1 cellular context compared by ENCODE assay signal in the genomic region with DNA sequence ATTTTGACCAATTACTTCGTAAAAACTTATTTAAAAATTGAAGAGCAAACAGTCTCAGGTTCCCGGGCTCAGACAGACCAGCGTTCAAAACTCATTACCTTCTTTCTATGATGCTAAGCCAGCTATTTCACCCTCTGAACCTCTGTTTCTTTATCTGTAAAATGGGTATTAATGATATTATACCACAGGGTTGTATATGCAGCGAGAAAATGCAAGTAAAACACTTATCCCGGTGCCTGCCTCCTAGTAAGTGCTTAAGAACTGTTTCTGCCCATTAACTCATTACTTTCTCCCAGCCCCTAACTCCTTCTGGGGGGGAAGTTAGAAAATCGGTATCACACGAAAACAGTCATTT.
TF ChIP-seq lines count a peak whose summit lies in the region.

No MANE protein-coding gene starts in this region.

TF ChIP-seq in HEK293, 187 proteins besides CTCF, POLR2A, EP300 and RAD21 (continued from another document and continues in another):
- TF ChIP-seq, protein P1, sequence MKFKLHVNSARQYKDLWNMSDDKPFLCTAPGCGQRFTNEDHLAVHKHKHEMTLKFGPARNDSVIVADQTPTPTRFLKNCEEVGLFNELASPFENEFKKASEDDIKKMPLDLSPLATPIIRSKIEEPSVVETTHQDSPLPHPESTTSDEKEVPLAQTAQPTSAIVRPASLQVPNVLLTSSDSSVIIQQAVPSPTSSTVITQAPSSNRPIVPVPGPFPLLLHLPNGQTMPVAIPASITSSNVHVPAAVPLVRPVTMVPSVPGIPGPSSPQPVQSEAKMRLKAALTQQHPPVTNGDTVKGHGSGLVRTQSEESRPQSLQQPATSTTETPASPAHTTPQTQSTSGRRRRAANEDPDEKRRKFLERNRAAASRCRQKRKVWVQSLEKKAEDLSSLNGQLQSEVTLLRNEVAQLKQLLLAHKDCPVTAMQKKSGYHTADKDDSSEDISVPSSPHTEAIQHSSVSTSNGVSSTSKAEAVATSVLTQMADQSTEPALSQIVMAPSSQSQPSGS (tag by site-specific recombination; IDR thresholded peaks at IDR 0.05; ENCODE audit: low read depth), result no peak
- TF ChIP-seq ZFP3 (tag by site-specific recombination; IDR thresholded peaks at IDR 0.05; ENCODE audit: low read depth), result no peak
- TF ChIP-seq ZNF366 (tag by site-specific recombination; conservative IDR thresholded peaks at IDR 0.05), result no peak
- peak; percentile 53; the same call in 1 of the 2 replicates for TF ChIP-seq ZNF768 (tag by site-specific recombination; IDR thresholded peaks at IDR 0.05)
- TF ChIP-seq ZFP69B (tag by site-specific recombination; IDR thresholded peaks at IDR 0.05), result peak; percentile 100
- TF ChIP-seq GFI1B (tag by site-specific recombination; IDR thresholded peaks at IDR 0.05), result 0 out of 2 replicates have a peak, but pooled peaks have one; percentile 14
- TF ChIP-seq, protein P2, sequence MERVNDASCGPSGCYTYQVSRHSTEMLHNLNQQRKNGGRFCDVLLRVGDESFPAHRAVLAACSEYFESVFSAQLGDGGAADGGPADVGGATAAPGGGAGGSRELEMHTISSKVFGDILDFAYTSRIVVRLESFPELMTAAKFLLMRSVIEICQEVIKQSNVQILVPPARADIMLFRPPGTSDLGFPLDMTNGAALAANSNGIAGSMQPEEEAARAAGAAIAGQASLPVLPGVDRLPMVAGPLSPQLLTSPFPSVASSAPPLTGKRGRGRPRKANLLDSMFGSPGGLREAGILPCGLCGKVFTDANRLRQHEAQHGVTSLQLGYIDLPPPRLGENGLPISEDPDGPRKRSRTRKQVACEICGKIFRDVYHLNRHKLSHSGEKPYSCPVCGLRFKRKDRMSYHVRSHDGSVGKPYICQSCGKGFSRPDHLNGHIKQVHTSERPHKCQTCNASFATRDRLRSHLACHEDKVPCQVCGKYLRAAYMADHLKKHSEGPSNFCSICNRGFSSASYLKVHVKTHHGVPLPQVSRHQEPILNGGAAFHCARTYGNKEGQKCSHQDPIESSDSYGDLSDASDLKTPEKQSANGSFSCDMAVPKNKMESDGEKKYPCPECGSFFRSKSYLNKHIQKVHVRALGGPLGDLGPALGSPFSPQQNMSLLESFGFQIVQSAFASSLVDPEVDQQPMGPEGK (tag by site-specific recombination; IDR thresholded peaks at IDR 0.05), result no peak
- TF ChIP-seq KLF1 (tag by site-specific recombination; IDR thresholded peaks at IDR 0.05), result no peak
- no peak for TF ChIP-seq ZNF138 (tag by site-specific recombination; IDR thresholded peaks at IDR 0.05; ENCODE audit: borderline replicate concordance)
- no peak for TF ChIP-seq ZNF501 (tag by site-specific recombination; IDR thresholded peaks at IDR 0.05)
- peak; percentile 37 for TF ChIP-seq SETDB1 (IDR thresholded peaks at IDR 0.05; ENCODE audit: insufficient read length, low read length)
- TF ChIP-seq YY1 (tag by site-specific recombination; IDR thresholded peaks at IDR 0.05), result 0 out of 2 replicates have a peak, but pooled peaks have one; percentile 12
- TF ChIP-seq ZNF777 (tag by site-specific recombination; IDR thresholded peaks at IDR 0.05; ENCODE audit: borderline replicate concordance), result no peak
- TF ChIP-seq ZNF146 (tag by site-specific recombination; IDR thresholded peaks at IDR 0.05), result no peak
- no peak for TF ChIP-seq ZNF544 (tag by site-specific recombination; IDR thresholded peaks at IDR 0.05)
- TF ChIP-seq ZNF354C (tag by site-specific recombination; IDR thresholded peaks at IDR 0.05; ENCODE audit: borderline replicate concordance, low read depth), result no peak
- no peak for TF ChIP-seq ZNF140 (tag by site-specific recombination; IDR thresholded peaks at IDR 0.05)
- no peak for TF ChIP-seq ZNF133 (tag by site-specific recombination; IDR thresholded peaks at IDR 0.05)
- peak; percentile 71 for TF ChIP-seq ZBTB21 (tag by site-specific recombination; IDR thresholded peaks at IDR 0.05)
- no peak; the same call in 1 of the 2 replicates for TF ChIP-seq PRDM1 (tag by site-specific recombination; IDR thresholded peaks at IDR 0.05)
- no peak for TF ChIP-seq ZNF747 (tag by site-specific recombination; IDR thresholded peaks at IDR 0.05)
- TF ChIP-seq, protein P3, sequence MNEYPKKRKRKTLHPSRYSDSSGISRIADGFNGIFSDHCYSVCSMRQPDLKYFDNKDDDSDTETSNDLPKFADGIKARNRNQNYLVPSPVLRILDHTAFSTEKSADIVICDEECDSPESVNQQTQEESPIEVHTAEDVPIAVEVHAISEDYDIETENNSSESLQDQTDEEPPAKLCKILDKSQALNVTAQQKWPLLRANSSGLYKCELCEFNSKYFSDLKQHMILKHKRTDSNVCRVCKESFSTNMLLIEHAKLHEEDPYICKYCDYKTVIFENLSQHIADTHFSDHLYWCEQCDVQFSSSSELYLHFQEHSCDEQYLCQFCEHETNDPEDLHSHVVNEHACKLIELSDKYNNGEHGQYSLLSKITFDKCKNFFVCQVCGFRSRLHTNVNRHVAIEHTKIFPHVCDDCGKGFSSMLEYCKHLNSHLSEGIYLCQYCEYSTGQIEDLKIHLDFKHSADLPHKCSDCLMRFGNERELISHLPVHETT (tag by site-specific recombination; IDR thresholded peaks at IDR 0.05), result peak; percentile 83
- peak; percentile 50; the same call in 1 of the 2 replicates for TF ChIP-seq REPIN1 (tag by site-specific recombination; IDR thresholded peaks at IDR 0.05; ENCODE audit: low read depth)
- TF ChIP-seq, protein P4, sequence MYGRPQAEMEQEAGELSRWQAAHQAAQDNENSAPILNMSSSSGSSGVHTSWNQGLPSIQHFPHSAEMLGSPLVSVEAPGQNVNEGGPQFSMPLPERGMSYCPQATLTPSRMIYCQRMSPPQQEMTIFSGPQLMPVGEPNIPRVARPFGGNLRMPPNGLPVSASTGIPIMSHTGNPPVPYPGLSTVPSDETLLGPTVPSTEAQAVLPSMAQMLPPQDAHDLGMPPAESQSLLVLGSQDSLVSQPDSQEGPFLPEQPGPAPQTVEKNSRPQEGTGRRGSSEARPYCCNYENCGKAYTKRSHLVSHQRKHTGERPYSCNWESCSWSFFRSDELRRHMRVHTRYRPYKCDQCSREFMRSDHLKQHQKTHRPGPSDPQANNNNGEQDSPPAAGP (tag by site-specific recombination; IDR thresholded peaks at IDR 0.05), result no peak
- TF ChIP-seq ZNF664 (tag by site-specific recombination; IDR thresholded peaks at IDR 0.05), result peak; percentile 83
- TF ChIP-seq, protein P5, sequence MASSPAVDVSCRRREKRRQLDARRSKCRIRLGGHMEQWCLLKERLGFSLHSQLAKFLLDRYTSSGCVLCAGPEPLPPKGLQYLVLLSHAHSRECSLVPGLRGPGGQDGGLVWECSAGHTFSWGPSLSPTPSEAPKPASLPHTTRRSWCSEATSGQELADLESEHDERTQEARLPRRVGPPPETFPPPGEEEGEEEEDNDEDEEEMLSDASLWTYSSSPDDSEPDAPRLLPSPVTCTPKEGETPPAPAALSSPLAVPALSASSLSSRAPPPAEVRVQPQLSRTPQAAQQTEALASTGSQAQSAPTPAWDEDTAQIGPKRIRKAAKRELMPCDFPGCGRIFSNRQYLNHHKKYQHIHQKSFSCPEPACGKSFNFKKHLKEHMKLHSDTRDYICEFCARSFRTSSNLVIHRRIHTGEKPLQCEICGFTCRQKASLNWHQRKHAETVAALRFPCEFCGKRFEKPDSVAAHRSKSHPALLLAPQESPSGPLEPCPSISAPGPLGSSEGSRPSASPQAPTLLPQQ (tag by site-specific recombination; IDR thresholded peaks at IDR 0.05), result peak; percentile 100
- TF ChIP-seq ZNF155 (tag by site-specific recombination; IDR thresholded peaks at IDR 0.05), result no peak
- TF ChIP-seq, protein P6, sequence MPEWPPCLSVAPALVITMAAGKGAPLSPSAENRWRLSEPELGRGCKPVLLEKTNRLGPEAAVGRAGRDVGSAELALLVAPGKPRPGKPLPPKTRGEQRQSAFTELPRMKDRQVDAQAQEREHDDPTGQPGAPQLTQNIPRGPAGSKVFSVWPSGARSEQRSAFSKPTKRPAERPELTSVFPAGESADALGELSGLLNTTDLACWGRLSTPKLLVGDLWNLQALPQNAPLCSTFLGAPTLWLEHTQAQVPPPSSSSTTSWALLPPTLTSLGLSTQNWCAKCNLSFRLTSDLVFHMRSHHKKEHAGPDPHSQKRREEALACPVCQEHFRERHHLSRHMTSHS (tag by site-specific recombination; IDR thresholded peaks at IDR 0.05), result no peak
- TF ChIP-seq ZNF2 (tag by site-specific recombination; IDR thresholded peaks at IDR 0.05), result no peak
- TF ChIP-seq ZNF776 (tag by site-specific recombination; IDR thresholded peaks at IDR 0.05; ENCODE audit: borderline replicate concordance), result no peak
- TF ChIP-seq ZNF433 (tag by site-specific recombination; IDR thresholded peaks at IDR 0.05; ENCODE audit: low read depth), result no peak
- no peak for TF ChIP-seq ZNF335 (tag by site-specific recombination; conservative IDR thresholded peaks at IDR 0.05)
- no peak for TF ChIP-seq BCL11A (tag by site-specific recombination; IDR thresholded peaks at IDR 0.05; ENCODE audit: low read depth)
- 0 out of 2 replicates have a peak, but pooled peaks have one; percentile 32 for TF ChIP-seq ZNF223 (tag by site-specific recombination; IDR thresholded peaks at IDR 0.05)
- TF ChIP-seq ZNF350 (tag by site-specific recombination; IDR thresholded peaks at IDR 0.05), result no peak
- 0 out of 2 replicates have a peak, but pooled peaks have one; percentile 22 for TF ChIP-seq ZFP37 (tag by site-specific recombination; IDR thresholded peaks at IDR 0.05)
- TF ChIP-seq ZNF548 (tag by site-specific recombination; IDR thresholded peaks at IDR 0.05), result no peak
- no peak for TF ChIP-seq KLF8 (tag by site-specific recombination; IDR thresholded peaks at IDR 0.05)
- no peak for TF ChIP-seq SP7 (tag by site-specific recombination; IDR thresholded peaks at IDR 0.05)
- TF ChIP-seq ZNF670 (tag by site-specific recombination; IDR thresholded peaks at IDR 0.05; ENCODE audit: low read depth), result no peak
- TF ChIP-seq ZNF530 (tag by site-specific recombination; IDR thresholded peaks at IDR 0.05; ENCODE audit: low read depth), result no peak
- no peak for TF ChIP-seq ZNF404 (tag by site-specific recombination; IDR thresholded peaks at IDR 0.05)
- TF ChIP-seq ZNF837 (tag by site-specific recombination; IDR thresholded peaks at IDR 0.05), result no peak
- TF ChIP-seq KLF16 (tag by site-specific recombination; IDR thresholded peaks at IDR 0.05), result no peak
- TF ChIP-seq, protein P7, sequence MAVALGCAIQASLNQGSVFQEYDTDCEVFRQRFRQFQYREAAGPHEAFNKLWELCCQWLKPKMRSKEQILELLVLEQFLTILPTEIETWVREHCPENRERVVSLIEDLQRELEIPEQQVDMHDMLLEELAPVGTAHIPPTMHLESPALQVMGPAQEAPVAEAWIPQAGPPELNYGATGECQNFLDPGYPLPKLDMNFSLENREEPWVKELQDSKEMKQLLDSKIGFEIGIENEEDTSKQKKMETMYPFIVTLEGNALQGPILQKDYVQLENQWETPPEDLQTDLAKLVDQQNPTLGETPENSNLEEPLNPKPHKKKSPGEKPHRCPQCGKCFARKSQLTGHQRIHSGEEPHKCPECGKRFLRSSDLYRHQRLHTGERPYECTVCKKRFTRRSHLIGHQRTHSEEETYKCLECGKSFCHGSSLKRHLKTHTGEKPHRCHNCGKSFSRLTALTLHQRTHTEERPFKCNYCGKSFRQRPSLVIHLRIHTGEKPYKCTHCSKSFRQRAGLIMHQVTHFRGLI (tag by site-specific recombination; IDR thresholded peaks at IDR 0.05), result 0 out of 2 replicates have a peak, but pooled peaks have one; percentile 34
- TF ChIP-seq SALL2 (tag by site-specific recombination; IDR thresholded peaks at IDR 0.05; ENCODE audit: borderline replicate concordance), result no peak
- no peak for TF ChIP-seq FEZF1 (tag by site-specific recombination; IDR thresholded peaks at IDR 0.05)
- TF ChIP-seq, protein P8, sequence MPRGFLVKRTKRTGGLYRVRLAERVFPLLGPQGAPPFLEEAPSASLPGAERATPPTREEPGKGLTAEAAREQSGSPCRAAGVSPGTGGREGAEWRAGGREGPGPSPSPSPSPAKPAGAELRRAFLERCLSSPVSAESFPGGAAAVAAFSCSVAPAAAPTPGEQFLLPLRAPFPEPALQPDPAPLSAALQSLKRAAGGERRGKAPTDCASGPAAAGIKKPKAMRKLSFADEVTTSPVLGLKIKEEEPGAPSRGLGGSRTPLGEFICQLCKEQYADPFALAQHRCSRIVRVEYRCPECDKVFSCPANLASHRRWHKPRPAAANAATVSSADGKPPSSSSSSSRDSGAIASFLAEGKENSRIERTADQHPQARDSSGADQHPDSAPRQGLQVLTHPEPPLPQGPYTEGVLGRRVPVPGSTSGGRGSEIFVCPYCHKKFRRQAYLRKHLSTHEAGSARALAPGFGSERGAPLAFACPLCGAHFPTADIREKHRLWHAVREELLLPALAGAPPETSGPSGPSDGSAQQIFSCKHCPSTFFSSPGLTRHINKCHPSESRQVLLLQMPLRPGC (tag by site-specific recombination; IDR thresholded peaks at IDR 0.05), result no peak
- no peak for TF ChIP-seq RBAK (tag by site-specific recombination; IDR thresholded peaks at IDR 0.05)
- TF ChIP-seq ZNF302 (tag by site-specific recombination; IDR thresholded peaks at IDR 0.05; ENCODE audit: low read depth), result no peak
- TF ChIP-seq ZFHX2 (tag by site-specific recombination; conservative IDR thresholded peaks at IDR 0.05), result no peak
- TF ChIP-seq ZNF416 (tag by site-specific recombination; IDR thresholded peaks at IDR 0.05), result no peak
- TF ChIP-seq OVOL3 (tag by site-specific recombination; IDR thresholded peaks at IDR 0.05), result no peak
- no peak for TF ChIP-seq ZBTB8A (tag by site-specific recombination; IDR thresholded peaks at IDR 0.05)
- TF ChIP-seq ZNF510 (tag by site-specific recombination; IDR thresholded peaks at IDR 0.05; ENCODE audit: insufficient replicate concordance), result no peak
- TF ChIP-seq SCRT1 (tag by site-specific recombination; IDR thresholded peaks at IDR 0.05; ENCODE audit: borderline replicate concordance), result no peak
- no peak for TF ChIP-seq ZNF266 (tag by site-specific recombination; IDR thresholded peaks at IDR 0.05; ENCODE audit: low read depth)
